In genomic region chr1:10521537-10522157, GRCh38 we compare ENCODE assay signal across 19 cellular contexts.
"Had no signal": no experiment of that assay in that cellular context is flagged by ENCODE, and none has a peak within 500 bp of the region (broad histone marks: within the 10 kb centered on the region; RNA-seq: fewer than 3 reads in every experiment).

No MANE protein-coding gene starts in this region.

- H3K36me3 ChIP-seq: brain microvascular endothelial cell, right lobe of liver, thyroid gland had no signal

- H3K27ac Mint-ChIP-seq: activated naive CD4-positive, alpha-beta T cell treated with anti-CD3 and anti-CD28 coated beads, Interleukin-2, amount 50 U/mL, for 24 hours; mesothelial cell of epicardium; T-helper 17 cell had no signal

- H3K4me3 Mint-ChIP-seq: activated naive CD4-positive, alpha-beta T cell treated with anti-CD3 and anti-CD28 coated beads, Interleukin-2, amount 50 U/mL, for 24 hours; mesothelial cell of epicardium; neural crest cell; T-helper 17 cell had no signal

- ATAC-seq: right lobe of liver, T-helper 17 cell had no signal

- H3K27me3 Mint-ChIP-seq: activated naive CD4-positive, alpha-beta T cell treated with anti-CD3 and anti-CD28 coated beads, Interleukin-2, amount 50 U/mL, for 24 hours; T-helper 17 cell had no signal

- H3K9me3 ChIP-seq: right lobe of liver, thyroid gland had no signal

- H3K27ac ChIP-seq: brain microvascular endothelial cell, epithelial cell of prostate, right lobe of liver had no signal

- H3K4me3 ChIP-seq: lung, right lobe of liver, smooth muscle cell, thyroid gland had no signal

- DNase-seq: activated CD4-positive, alpha-beta T cell treated with anti-CD3 and anti-CD28 coated beads for 48 hours; activated effector memory CD4-positive, alpha-beta T cell treated with Interleukin-2 at 50 U/mL for 16 hours; anterior cingulate cortex; brain microvascular endothelial cell; cerebellar nuclear complex; effector memory CD4-positive, alpha-beta T cell; foreskin melanocyte; head of caudate nucleus; right lobe of liver; stimulated activated CD4-positive, alpha-beta T cell treated with anti-CD3 and anti-CD28 coated beads, Interleukin-4, amount 100 ng/mL, for 4 hours; stimulated activated CD8-positive, alpha-beta memory T cell treated with anti-CD3 and anti-CD28 coated beads, Interleukin-4, amount 100 ng/mL, for 48 hours; T-helper 17 cell; thyroid gland had no signal

- H3K9me3 Mint-ChIP-seq: activated naive CD4-positive, alpha-beta T cell treated with anti-CD3 and anti-CD28 coated beads, Interleukin-2, amount 50 U/mL, for 24 hours; mesothelial cell of epicardium; neural crest cell had no signal

- H3K4me2 ChIP-seq: smooth muscle cell had no signal
